In genomic region chr13:107834717-107835116, GRCh38 we compare ENCODE assay signal across 1 cellular context.
TF ChIP-seq lines count a peak whose summit lies in the region.

No MANE protein-coding gene starts in this region.

TF ChIP-seq in WTC11, 78 proteins besides CTCF, POLR2A, EP300 and RAD21 (continued from another document):
- no peak for TF ChIP-seq CREB1 (CRISPR knock-in tag; IDR thresholded peaks at IDR 0.05)
- no peak for TF ChIP-seq NFE2L1 (CRISPR knock-in tag; IDR thresholded peaks at IDR 0.05)
- TF ChIP-seq TP53 (CRISPR knock-in tag; IDR thresholded peaks at IDR 0.05) = no peak
- no peak for TF ChIP-seq ETV6 (CRISPR knock-in tag; IDR thresholded peaks at IDR 0.05)
- no peak for TF ChIP-seq TEAD4 (CRISPR knock-in tag; IDR thresholded peaks at IDR 0.05)
- no peak for TF ChIP-seq MYBL2 (CRISPR knock-in tag; IDR thresholded peaks at IDR 0.05)
- no peak for TF ChIP-seq USF1 (CRISPR knock-in tag; IDR thresholded peaks at IDR 0.05)
- no peak for TF ChIP-seq ZNF423 (CRISPR knock-in tag; IDR thresholded peaks at IDR 0.05)
- no peak for TF ChIP-seq NR1H2 (CRISPR knock-in tag; IDR thresholded peaks at IDR 0.05)
- TF ChIP-seq IRF1 (CRISPR knock-in tag; IDR thresholded peaks at IDR 0.05) = no peak
TF ChIP-seq in WTC11: peak in this region for 0.
